27 cellular contexts compared by ENCODE assay signal in genomic region chr9:133086894-133087293, GRCh38. TPM values are rescaled to one million over a fixed set of nuclear protein-coding genes. Genes with fewer than 3 reads are reported as not detected.
"Had no signal": no experiment of that assay in that cellular context is flagged by ENCODE, and none has a peak within 500 bp of the region (broad histone marks: within the 10 kb centered on the region; RNA-seq: fewer than 3 reads in every experiment).

No MANE protein-coding gene starts in this region.

- H3K9me3 ChIP-seq: gastrocnemius medialis, heart left ventricle, left lung, mucosa of descending colon, ovary, psoas muscle, sigmoid colon, thoracic aorta, tibial nerve, upper lobe of left lung, uterus had no signal

- H3K4me2 ChIP-seq: hepatocyte had no signal

- DNase-seq: effector CD4-positive, alpha-beta T cell; endodermal cell; foreskin fibroblast; gastrocnemius medialis; left cardiac atrium; mesenchymal stem cell; mucosa of descending colon; naive B cell; nephron progenitor cell; occipital lobe; psoas muscle; right cardiac atrium; sigmoid colon; stimulated activated CD4-positive, alpha-beta T cell treated with anti-CD3 and anti-CD28 coated beads, Interleukin-4, amount 100 ng/mL, for 4 hours; uterus had no signal

- H3K4me1 ChIP-seq: gastrocnemius medialis, left lung, psoas muscle, sigmoid colon, tibial nerve, upper lobe of left lung, uterus had no signal

- H3K27ac ChIP-seq: dorsolateral prefrontal cortex, epithelial cell of prostate, gastrocnemius medialis, heart left ventricle, hepatocyte, left lung, ovary, psoas muscle, sigmoid colon, thoracic aorta, tibial nerve, upper lobe of left lung, uterus had no signal

- ATAC-seq: esophagus mucosa; gastrocnemius medialis; heart left ventricle; left cardiac atrium; left lung; mucosa of descending colon; psoas muscle; right cardiac atrium; stimulated activated memory B cell treated with anti-CD40 and anti-IgM and Interleukin-4, amounts not matched to agents 10 μg/mL and 1 μg/mL and 100 μg/mL, for 72 hours had no signal

- H3K36me3 ChIP-seq: gastrocnemius medialis, heart left ventricle, left lung, ovary, sigmoid colon, thoracic aorta, tibial nerve, upper lobe of left lung, uterus had no signal

- H3K4me3 ChIP-seq: dorsolateral prefrontal cortex, gastrocnemius medialis, heart left ventricle, hepatocyte, left lung, mucosa of descending colon, ovary, psoas muscle, sigmoid colon, thoracic aorta, tibial nerve, upper lobe of left lung, uterus had no signal

- H3K27me3 ChIP-seq: dorsolateral prefrontal cortex, gastrocnemius medialis, heart left ventricle, hepatocyte, ovary, sigmoid colon, tibial nerve, upper lobe of left lung, uterus had no signal

RNA-seq across cellular contexts. Expression of gene CEL, which starts 25.1 kb away (rescaled TPM):
- total RNA-seq: occipital lobe, skeletal muscle tissue had no signal
